In genomic region chr1:9183898-9184297, GRCh38 we compare ENCODE assay signal across 1 cellular context.
TF ChIP-seq lines count a peak whose summit lies in the region.

No MANE protein-coding gene starts in this region.

TF ChIP-seq in H1, 55 proteins besides CTCF, POLR2A, EP300 and RAD21:
- TF ChIP-seq FOSL1 (IDR thresholded peaks at IDR 0.05; ENCODE audit: insufficient read depth, low read depth, low read length) (peak; percentile 74), EGR1 (IDR thresholded peaks at IDR 0.05; ENCODE audit: borderline replicate concordance, low read depth, low read length) (no peak), GTF2F1 (IDR thresholded peaks at IDR 0.05; ENCODE audit: borderline replicate concordance, low read depth, low read length) (no peak)
